In the genomic region with DNA sequence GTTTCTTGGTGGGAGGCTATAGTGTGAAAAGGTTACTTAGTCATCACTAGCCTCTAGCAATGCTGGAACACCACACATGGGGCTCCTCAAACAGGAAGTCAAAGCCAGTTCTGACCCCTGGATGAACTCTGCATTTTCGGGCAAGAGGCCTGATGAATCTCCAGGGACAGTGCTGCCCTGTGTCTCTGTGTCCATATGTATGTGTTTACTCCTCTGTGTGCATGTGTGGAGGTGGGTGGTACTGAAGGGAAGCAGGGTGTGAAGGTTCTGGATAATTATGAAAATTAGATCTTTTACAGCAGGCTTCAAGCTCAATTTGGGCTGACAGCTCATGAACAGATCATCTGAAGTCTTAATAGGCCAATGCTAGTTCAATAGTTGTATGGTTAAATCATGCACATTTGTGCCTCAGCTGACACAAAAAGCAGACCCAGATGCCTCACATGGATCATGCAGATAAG, we compare ENCODE assay signal across 1 cellular context.
A peak's percentile ranks its signal among the peaks of the same experiment; 100 is the strongest.
TF ChIP-seq lines count a peak whose summit lies in the region.

No MANE protein-coding gene starts in this region.

TF ChIP-seq in GM12878, 131 proteins besides CTCF, POLR2A, EP300 and RAD21 (continued from another document and continues in another):
- TF ChIP-seq TCF3 (IDR thresholded peaks at IDR 0.05; ENCODE audit: borderline replicate concordance, insufficient read depth, low read depth, low read length) (no peak), KLF5 (IDR thresholded peaks at IDR 0.05; ENCODE audit: partially characterized antibody) (no peak), PML (IDR thresholded peaks at IDR 0.05; ENCODE audit: low read length) (no peak), BCL11A (IDR thresholded peaks at IDR 0.05; ENCODE audit: low read depth, low read length) (no peak), NR2F1 (conservative IDR thresholded peaks at IDR 0.05) (peak; percentile 80), ZBED1 (IDR thresholded peaks at IDR 0.05; ENCODE audit: borderline replicate concordance) (no peak), BACH1 (IDR thresholded peaks at IDR 0.05; ENCODE audit: borderline replicate concordance) (no peak), WRNIP1 (IDR thresholded peaks at IDR 0.05; ENCODE audit: borderline replicate concordance, low read depth, low read length) (no peak), YY1 (IDR thresholded peaks at IDR 0.05; ENCODE audit: low read depth, low read length) (no peak), CREM (IDR thresholded peaks at IDR 0.05; ENCODE audit: low read depth) (peak; percentile 56; the same call in 1 of the 2 replicates), EZH2 (IDR thresholded peaks at IDR 0.05; ENCODE audit: borderline replicate concordance, control insufficient read depth, low read depth, low read length) (no peak), SMARCA5 (IDR thresholded peaks at IDR 0.05) (no peak), CBX3 (IDR thresholded peaks at IDR 0.05; ENCODE audit: borderline replicate concordance, low read depth) (no peak), NFIC (IDR thresholded peaks at IDR 0.05; ENCODE audit: low read depth, low read length) (peak; percentile 63; the same call in 1 of the 2 replicates), HDGF (IDR thresholded peaks at IDR 0.05) (peak; percentile 57; the same call in 1 of the 2 replicates), TCF12 (IDR thresholded peaks at IDR 0.05; ENCODE audit: low read depth, low read length) (no peak), SPI1 (IDR thresholded peaks at IDR 0.05; ENCODE audit: borderline replicate concordance, insufficient read depth, low read depth, low read length) (peak; percentile 62; the same call in 1 of the 2 replicates), MTA2 (IDR thresholded peaks at IDR 0.05; ENCODE audit: low read depth) (peak; percentile 53), SUPT20H (IDR thresholded peaks at IDR 0.05; ENCODE audit: borderline replicate concordance, control insufficient read depth, low read depth, low read length) (no peak), RFX5 (IDR thresholded peaks at IDR 0.05; ENCODE audit: low read depth, low read length) (no peak), MTA3 (IDR thresholded peaks at IDR 0.05; ENCODE audit: borderline replicate concordance, low read length) (no peak; the same call in 1 of the 2 replicates), CHD4 (IDR thresholded peaks at IDR 0.05) (no peak), KDM1A (IDR thresholded peaks at IDR 0.05; ENCODE audit: borderline replicate concordance) (no peak), RCOR1 (conservative IDR thresholded peaks at IDR 0.05; ENCODE audit: low read depth, low read length) (no peak), BRCA1 (IDR thresholded peaks at IDR 0.05; ENCODE audit: low read depth, low read length) (no peak)
- TF ChIP-seq, protein P1, sequence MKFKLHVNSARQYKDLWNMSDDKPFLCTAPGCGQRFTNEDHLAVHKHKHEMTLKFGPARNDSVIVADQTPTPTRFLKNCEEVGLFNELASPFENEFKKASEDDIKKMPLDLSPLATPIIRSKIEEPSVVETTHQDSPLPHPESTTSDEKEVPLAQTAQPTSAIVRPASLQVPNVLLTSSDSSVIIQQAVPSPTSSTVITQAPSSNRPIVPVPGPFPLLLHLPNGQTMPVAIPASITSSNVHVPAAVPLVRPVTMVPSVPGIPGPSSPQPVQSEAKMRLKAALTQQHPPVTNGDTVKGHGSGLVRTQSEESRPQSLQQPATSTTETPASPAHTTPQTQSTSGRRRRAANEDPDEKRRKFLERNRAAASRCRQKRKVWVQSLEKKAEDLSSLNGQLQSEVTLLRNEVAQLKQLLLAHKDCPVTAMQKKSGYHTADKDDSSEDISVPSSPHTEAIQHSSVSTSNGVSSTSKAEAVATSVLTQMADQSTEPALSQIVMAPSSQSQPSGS (IDR thresholded peaks at IDR 0.05; ENCODE audit: low read length) = peak; percentile 42; the same call in 1 of the 2 replicates
- TF ChIP-seq, protein P2, sequence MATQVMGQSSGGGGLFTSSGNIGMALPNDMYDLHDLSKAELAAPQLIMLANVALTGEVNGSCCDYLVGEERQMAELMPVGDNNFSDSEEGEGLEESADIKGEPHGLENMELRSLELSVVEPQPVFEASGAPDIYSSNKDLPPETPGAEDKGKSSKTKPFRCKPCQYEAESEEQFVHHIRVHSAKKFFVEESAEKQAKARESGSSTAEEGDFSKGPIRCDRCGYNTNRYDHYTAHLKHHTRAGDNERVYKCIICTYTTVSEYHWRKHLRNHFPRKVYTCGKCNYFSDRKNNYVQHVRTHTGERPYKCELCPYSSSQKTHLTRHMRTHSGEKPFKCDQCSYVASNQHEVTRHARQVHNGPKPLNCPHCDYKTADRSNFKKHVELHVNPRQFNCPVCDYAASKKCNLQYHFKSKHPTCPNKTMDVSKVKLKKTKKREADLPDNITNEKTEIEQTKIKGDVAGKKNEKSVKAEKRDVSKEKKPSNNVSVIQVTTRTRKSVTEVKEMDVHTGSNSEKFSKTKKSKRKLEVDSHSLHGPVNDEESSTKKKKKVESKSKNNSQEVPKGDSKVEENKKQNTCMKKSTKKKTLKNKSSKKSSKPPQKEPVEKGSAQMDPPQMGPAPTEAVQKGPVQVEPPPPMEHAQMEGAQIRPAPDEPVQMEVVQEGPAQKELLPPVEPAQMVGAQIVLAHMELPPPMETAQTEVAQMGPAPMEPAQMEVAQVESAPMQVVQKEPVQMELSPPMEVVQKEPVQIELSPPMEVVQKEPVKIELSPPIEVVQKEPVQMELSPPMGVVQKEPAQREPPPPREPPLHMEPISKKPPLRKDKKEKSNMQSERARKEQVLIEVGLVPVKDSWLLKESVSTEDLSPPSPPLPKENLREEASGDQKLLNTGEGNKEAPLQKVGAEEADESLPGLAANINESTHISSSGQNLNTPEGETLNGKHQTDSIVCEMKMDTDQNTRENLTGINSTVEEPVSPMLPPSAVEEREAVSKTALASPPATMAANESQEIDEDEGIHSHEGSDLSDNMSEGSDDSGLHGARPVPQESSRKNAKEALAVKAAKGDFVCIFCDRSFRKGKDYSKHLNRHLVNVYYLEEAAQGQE (IDR thresholded peaks at IDR 0.05; ENCODE audit: low read depth, low read length) = no peak
- TF ChIP-seq, protein P3, sequence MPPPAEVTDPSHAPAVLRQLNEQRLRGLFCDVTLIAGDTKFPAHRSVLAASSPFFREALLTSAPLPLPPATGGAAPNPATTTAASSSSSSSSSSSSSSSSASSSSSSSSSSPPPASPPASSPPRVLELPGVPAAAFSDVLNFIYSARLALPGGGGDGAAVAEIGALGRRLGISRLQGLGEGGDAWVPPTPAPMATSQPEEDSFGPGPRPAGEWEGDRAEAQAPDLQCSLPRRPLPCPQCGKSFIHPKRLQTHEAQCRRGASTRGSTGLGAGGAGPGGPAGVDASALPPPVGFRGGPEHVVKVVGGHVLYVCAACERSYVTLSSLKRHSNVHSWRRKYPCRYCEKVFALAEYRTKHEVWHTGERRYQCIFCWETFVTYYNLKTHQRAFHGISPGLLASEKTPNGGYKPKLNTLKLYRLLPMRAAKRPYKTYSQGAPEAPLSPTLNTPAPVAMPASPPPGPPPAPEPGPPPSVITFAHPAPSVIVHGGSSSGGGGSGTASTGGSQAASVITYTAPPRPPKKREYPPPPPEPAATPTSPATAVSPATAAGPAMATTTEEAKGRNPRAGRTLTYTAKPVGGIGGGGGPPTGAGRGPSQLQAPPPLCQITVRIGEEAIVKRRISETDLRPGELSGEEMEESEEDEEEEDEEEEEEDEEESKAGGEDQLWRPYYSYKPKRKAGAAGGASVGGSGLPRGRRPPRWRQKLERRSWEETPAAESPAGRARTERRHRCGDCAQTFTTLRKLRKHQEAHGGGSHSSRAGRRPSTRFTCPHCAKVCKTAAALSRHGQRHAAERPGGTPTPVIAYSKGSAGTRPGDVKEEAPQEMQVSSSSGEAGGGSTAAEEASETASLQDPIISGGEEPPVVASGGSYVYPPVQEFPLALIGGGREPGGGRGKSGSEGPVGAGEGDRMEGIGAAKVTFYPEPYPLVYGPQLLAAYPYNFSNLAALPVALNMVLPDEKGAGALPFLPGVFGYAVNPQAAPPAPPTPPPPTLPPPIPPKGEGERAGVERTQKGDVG (CRISPR knock-in tag; IDR thresholded peaks at IDR 0.05) = no peak
- TF ChIP-seq, protein P4, sequence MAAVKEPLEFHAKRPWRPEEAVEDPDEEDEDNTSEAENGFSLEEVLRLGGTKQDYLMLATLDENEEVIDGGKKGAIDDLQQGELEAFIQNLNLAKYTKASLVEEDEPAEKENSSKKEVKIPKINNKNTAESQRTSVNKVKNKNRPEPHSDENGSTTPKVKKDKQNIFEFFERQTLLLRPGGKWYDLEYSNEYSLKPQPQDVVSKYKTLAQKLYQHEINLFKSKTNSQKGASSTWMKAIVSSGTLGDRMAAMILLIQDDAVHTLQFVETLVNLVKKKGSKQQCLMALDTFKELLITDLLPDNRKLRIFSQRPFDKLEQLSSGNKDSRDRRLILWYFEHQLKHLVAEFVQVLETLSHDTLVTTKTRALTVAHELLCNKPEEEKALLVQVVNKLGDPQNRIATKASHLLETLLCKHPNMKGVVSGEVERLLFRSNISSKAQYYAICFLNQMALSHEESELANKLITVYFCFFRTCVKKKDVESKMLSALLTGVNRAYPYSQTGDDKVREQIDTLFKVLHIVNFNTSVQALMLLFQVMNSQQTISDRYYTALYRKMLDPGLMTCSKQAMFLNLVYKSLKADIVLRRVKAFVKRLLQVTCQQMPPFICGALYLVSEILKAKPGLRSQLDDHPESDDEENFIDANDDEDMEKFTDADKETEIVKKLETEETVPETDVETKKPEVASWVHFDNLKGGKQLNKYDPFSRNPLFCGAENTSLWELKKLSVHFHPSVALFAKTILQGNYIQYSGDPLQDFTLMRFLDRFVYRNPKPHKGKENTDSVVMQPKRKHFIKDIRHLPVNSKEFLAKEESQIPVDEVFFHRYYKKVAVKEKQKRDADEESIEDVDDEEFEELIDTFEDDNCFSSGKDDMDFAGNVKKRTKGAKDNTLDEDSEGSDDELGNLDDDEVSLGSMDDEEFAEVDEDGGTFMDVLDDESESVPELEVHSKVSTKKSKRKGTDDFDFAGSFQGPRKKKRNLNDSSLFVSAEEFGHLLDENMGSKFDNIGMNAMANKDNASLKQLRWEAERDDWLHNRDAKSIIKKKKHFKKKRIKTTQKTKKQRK (IDR thresholded peaks at IDR 0.05; ENCODE audit: low read depth, low read length) = no peak
- TF ChIP-seq, protein P5, sequence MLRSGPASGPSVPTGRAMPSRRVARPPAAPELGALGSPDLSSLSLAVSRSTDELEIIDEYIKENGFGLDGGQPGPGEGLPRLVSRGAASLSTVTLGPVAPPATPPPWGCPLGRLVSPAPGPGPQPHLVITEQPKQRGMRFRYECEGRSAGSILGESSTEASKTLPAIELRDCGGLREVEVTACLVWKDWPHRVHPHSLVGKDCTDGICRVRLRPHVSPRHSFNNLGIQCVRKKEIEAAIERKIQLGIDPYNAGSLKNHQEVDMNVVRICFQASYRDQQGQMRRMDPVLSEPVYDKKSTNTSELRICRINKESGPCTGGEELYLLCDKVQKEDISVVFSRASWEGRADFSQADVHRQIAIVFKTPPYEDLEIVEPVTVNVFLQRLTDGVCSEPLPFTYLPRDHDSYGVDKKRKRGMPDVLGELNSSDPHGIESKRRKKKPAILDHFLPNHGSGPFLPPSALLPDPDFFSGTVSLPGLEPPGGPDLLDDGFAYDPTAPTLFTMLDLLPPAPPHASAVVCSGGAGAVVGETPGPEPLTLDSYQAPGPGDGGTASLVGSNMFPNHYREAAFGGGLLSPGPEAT (IDR thresholded peaks at IDR 0.05; ENCODE audit: low read depth) = no peak
- TF ChIP-seq, protein P6, sequence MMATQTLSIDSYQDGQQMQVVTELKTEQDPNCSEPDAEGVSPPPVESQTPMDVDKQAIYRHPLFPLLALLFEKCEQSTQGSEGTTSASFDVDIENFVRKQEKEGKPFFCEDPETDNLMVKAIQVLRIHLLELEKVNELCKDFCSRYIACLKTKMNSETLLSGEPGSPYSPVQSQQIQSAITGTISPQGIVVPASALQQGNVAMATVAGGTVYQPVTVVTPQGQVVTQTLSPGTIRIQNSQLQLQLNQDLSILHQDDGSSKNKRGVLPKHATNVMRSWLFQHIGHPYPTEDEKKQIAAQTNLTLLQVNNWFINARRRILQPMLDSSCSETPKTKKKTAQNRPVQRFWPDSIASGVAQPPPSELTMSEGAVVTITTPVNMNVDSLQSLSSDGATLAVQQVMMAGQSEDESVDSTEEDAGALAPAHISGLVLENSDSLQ (IDR thresholded peaks at IDR 0.05) = peak; percentile 48
- TF ChIP-seq, protein P7, sequence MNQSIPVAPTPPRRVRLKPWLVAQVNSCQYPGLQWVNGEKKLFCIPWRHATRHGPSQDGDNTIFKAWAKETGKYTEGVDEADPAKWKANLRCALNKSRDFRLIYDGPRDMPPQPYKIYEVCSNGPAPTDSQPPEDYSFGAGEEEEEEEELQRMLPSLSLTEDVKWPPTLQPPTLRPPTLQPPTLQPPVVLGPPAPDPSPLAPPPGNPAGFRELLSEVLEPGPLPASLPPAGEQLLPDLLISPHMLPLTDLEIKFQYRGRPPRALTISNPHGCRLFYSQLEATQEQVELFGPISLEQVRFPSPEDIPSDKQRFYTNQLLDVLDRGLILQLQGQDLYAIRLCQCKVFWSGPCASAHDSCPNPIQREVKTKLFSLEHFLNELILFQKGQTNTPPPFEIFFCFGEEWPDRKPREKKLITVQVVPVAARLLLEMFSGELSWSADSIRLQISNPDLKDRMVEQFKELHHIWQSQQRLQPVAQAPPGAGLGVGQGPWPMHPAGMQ (IDR thresholded peaks at IDR 0.05; ENCODE audit: borderline replicate concordance) = no peak
- TF ChIP-seq, protein P8, sequence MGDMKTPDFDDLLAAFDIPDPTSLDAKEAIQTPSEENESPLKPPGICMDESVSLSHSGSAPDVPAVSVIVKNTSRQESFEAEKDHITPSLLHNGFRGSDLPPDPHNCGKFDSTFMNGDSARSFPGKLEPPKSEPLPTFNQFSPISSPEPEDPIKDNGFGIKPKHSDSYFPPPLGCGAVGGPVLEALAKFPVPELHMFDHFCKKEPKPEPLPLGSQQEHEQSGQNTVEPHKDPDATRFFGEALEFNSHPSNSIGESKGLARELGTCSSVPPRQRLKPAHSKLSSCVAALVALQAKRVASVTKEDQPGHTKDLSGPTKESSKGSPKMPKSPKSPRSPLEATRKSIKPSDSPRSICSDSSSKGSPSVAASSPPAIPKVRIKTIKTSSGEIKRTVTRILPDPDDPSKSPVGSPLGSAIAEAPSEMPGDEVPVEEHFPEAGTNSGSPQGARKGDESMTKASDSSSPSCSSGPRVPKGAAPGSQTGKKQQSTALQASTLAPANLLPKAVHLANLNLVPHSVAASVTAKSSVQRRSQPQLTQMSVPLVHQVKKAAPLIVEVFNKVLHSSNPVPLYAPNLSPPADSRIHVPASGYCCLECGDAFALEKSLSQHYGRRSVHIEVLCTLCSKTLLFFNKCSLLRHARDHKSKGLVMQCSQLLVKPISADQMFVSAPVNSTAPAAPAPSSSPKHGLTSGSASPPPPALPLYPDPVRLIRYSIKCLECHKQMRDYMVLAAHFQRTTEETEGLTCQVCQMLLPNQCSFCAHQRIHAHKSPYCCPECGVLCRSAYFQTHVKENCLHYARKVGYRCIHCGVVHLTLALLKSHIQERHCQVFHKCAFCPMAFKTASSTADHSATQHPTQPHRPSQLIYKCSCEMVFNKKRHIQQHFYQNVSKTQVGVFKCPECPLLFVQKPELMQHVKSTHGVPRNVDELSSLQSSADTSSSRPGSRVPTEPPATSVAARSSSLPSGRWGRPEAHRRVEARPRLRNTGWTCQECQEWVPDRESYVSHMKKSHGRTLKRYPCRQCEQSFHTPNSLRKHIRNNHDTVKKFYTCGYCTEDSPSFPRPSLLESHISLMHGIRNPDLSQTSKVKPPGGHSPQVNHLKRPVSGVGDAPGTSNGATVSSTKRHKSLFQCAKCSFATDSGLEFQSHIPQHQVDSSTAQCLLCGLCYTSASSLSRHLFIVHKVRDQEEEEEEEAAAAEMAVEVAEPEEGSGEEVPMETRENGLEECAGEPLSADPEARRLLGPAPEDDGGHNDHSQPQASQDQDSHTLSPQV (IDR thresholded peaks at IDR 0.05) = no peak
- TF ChIP-seq, protein P9, sequence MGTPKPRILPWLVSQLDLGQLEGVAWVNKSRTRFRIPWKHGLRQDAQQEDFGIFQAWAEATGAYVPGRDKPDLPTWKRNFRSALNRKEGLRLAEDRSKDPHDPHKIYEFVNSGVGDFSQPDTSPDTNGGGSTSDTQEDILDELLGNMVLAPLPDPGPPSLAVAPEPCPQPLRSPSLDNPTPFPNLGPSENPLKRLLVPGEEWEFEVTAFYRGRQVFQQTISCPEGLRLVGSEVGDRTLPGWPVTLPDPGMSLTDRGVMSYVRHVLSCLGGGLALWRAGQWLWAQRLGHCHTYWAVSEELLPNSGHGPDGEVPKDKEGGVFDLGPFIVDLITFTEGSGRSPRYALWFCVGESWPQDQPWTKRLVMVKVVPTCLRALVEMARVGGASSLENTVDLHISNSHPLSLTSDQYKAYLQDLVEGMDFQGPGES (IDR thresholded peaks at IDR 0.05) = no peak
